In genomic region chr7:139822855-139823254, GRCh38 we compare ENCODE assay signal across 3 cellular contexts. TPM values are rescaled to one million over a fixed set of nuclear protein-coding genes. Genes with fewer than 3 reads are reported as not detected.
"Had no signal": no experiment of that assay in that cellular context is flagged by ENCODE, and none has a peak within 500 bp of the region (broad histone marks: within the 10 kb centered on the region; RNA-seq: fewer than 3 reads in every experiment).

No MANE protein-coding gene starts in this region.

- H3K4me3 ChIP-seq: GM23338 had no signal

- DNase-seq: H9, HCEC 1CT had no signal

RNA-seq across cellular contexts. Expression of gene TBXAS1, which starts 6.2 kb away (rescaled TPM):
- total RNA-seq: GM23338 had no signal
